Comparison of ENCODE assay signal across 12 cellular contexts in the genomic region with DNA sequence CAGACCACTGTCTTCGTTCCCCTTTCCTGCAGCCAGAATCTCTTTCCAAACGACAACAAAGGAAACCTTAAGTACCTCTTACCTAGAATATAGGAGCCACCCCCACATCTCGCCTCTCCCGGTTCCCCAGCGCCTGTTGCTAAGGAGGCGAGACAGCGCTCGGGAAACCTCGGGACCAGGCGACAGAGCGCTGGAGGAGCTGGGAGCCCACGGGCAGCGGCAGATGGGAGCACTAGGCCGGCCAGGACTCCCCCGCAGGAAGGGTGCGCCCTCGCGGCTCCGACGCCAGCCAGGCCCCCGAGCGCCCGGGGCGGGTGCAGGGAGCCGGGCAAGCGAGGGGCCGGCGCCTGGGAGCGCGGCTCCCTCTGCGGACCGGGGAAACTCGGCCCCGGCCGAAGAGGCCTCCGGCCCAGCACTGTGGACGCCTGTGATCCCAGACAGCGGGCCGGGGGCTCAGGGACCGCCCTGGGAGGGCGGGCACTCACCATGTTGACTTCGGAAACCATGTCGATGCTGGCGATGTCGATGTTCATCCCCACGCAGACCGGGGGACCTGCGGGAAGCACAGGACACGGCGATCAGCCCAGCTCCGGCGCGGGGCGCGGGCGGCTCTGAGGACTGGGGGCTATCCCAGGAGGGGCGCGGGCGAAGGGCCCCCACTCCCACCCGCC.
DNase-seq lines count a peak whose midpoint lies in the region; ATAC-seq, FAIRE-seq and TF ChIP-seq lines count a peak whose summit lies in the region.
"Had no signal": no experiment of that assay in that cellular context is flagged by ENCODE, and none has a peak within 500 bp of the region (broad histone marks: within the 10 kb centered on the region; RNA-seq: fewer than 3 reads in every experiment).

No MANE protein-coding gene starts in this region.

- FAIRE-seq in D721Med (lab: Jason Lieb, UNC): no peak

- H3K4me2 ChIP-seq in parathyroid adenoma (ENCODE audit: low read length): peak overlapping the region; percentile 69

- no peaks in the 10 kb centered on the region for H3K79me2 ChIP-seq in parathyroid adenoma

- no peaks in the 10 kb centered on the region for H3K27me3 ChIP-seq in parathyroid adenoma (ENCODE audit: control insufficient read depth, insufficient read depth, low read length)

- no peaks in the 10 kb centered on the region for H3K36me3 ChIP-seq in parathyroid adenoma (ENCODE audit: control insufficient read depth, insufficient read depth, low read length)
- H3K36me3 ChIP-seq: brain microvascular endothelial cell had no signal

- H2AFZ ChIP-seq in parathyroid adenoma: peak overlapping the region; percentile 50

- TF ChIP-seq CTCF in parathyroid adenoma (IDR thresholded peaks at IDR 0.05) (no peak), D721Med (IDR thresholded peaks at IDR 0.05; ENCODE audit: insufficient read depth, missing control alignments) (no peak)

- intact Hi-C loops in head of caudate nucleus (cut with DNase I): no loop called here

- no peak overlapping the region for H3K27ac ChIP-seq in parathyroid adenoma
- H3K27ac ChIP-seq: brain microvascular endothelial cell had no signal

- H3K9me3 ChIP-seq in parathyroid adenoma (ENCODE audit: control insufficient read depth, low read length): no peaks in the 10 kb centered on the region

- ATAC-seq in GM21529 (IDR thresholded peaks at IDR 0.05; ENCODE audit: unreplicated experiment): no peak
- no peak for ATAC-seq in GM18861 (IDR thresholded peaks at IDR 0.05; ENCODE audit: unreplicated experiment)

- H3K4me1 ChIP-seq in parathyroid adenoma: no peaks in the 10 kb centered on the region

- H3K4me3 ChIP-seq in parathyroid adenoma (ENCODE audit: low read depth, low read length): peak overlapping the region; percentile 25

- DNase-seq in DMS79 (lab: John Stamatoyannopoulos, UW): peak; percentile 22
- peak; percentile 12 for DNase-seq in NCI-H526 treated with DMSO at 0.1 percent for 48 hours (lab: John Stamatoyannopoulos, UW)
- peak in 40 of 42 donors; percentile 25 to 88 (median 68) for DNase-seq in head of caudate nucleus
- DNase-seq in NCI-H187 treated with DMSO at 0.1 percent for 48 hours (lab: John Stamatoyannopoulos, UW): no peak
- DNase-seq in D721Med (ENCODE audit: insufficient read length, low spot score): no peak
- DNase-seq: brain microvascular endothelial cell, EL, KG1, T1000 had no signal

- peak overlapping the region; percentile 19 for H3K9ac ChIP-seq in parathyroid adenoma

Comparison
In these comparisons a context has a peak if more than half of its experiments do, and no peak if none do; other contexts are left out.
1. DNase-seq: peak in DMS79 (single experiment), NCI-H526 treated with DMSO at 0.1 percent for 48 hours (single experiment) and head of caudate nucleus (40 of 42); none in NCI-H187 treated with DMSO at 0.1 percent for 48 hours (single experiment) and D721Med (single experiment).